In the genomic region with DNA sequence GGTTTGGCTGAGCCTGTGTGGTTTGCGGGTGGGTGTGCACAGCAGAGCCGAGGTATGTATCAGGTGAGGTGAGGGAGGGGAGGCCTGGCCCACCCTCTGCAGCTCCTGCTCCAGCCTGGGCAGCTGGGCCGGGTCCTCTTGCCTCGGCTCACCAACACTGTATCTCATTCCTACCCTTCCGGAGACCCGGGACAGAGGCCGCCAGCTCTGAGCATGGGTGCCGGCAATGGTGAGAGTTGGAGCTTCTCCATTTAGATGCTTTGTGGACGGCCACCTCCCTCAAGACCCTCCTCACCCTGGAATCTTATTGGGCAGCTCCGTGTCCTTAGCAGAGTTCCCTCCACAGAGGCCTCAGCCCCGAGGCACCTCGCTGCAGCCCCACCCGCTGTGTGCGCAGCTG, we compare ENCODE assay signal across 37 cellular contexts. TPM values are rescaled to one million over a fixed set of nuclear protein-coding genes. Genes with fewer than 3 reads are reported as not detected.
"Had no signal": no experiment of that assay in that cellular context is flagged by ENCODE, and none has a peak within 500 bp of the region (broad histone marks: within the 10 kb centered on the region; RNA-seq: fewer than 3 reads in every experiment).

No MANE protein-coding gene starts in this region.

- H3K36me3 ChIP-seq: adrenal gland, esophagus muscularis mucosa, gastroesophageal sphincter had no signal

- H3K4me3 ChIP-seq: adrenal gland, esophagus muscularis mucosa, gastroesophageal sphincter, heart right ventricle had no signal

- H3K9me3 Mint-ChIP-seq: activated CD4-positive, alpha-beta T cell treated with anti-CD3 and anti-CD28 coated beads, Interleukin-2, amount 10 ng/mL, durations not matched to agents 24 days and 14 days; activated CD8-positive, alpha-beta T cell treated with anti-CD3 and anti-CD28 coated beads for 36 hours; activated naive CD4-positive, alpha-beta T cell treated with anti-CD3 and anti-CD28 coated beads for 36 hours; activated naive CD4-positive, alpha-beta T cell treated with anti-CD3 and anti-CD28 coated beads, Interleukin-2, amount 50 U/mL, for 24 hours; activated naive CD8-positive, alpha-beta T cell treated with anti-CD3 and anti-CD28 coated beads for 36 hours; activated naive CD8-positive, alpha-beta T cell treated with anti-CD3 and anti-CD28 coated beads, Interleukin-2, amount 50 U/mL, for 24 hours; activated T-helper 1 cell treated with anti-CD3 and anti-CD28 coated beads, Interleukin-12 subunit alpha, Interleukin-12 subunit beta, Interleukin-2, Interleukin-4 antibody, amounts not matched to agents 30 ng/mL and 10 ng/mL and 1 ng/mL, durations not matched to agents 14 hours and 24 hours and 36 hours; activated T-helper 2 cell treated with anti-CD3 and anti-CD28 coated beads, Interferon-gamma antibody, Interleukin-2, Interleukin-4, amounts not matched to agents 10 μg/mL and 5 μg/mL and 100 μg/mL, durations not matched to agents 14 hours and 24 hours and 36 hours; central memory CD8-positive, alpha-beta T cell; effector memory CD8-positive, alpha-beta T cell; T-helper 2 cell treated with Interferon-gamma antibody and Interleukin-4, amounts not matched to agents 5 μg/mL and 100 μg/mL, for 36 hours had no signal

- H3K4me3 Mint-ChIP-seq: activated CD4-positive, alpha-beta T cell treated with anti-CD3 and anti-CD28 coated beads for 36 hours; activated CD4-positive, alpha-beta T cell treated with anti-CD3 and anti-CD28 coated beads, Interleukin-2, amount 10 ng/mL, durations not matched to agents 24 days and 14 days; activated CD8-positive, alpha-beta memory T cell treated with anti-CD3 and anti-CD28 coated beads, Interleukin-2, amount 10 ng/mL, durations not matched to agents 7 days and 5 days; activated CD8-positive, alpha-beta T cell treated with anti-CD3 and anti-CD28 coated beads for 36 hours; activated naive CD4-positive, alpha-beta T cell treated with anti-CD3 and anti-CD28 coated beads for 36 hours; activated naive CD4-positive, alpha-beta T cell treated with anti-CD3 and anti-CD28 coated beads, Interleukin-2, amount 50 U/mL, for 24 hours; activated naive CD8-positive, alpha-beta T cell treated with anti-CD3 and anti-CD28 coated beads for 36 hours; activated naive CD8-positive, alpha-beta T cell treated with anti-CD3 and anti-CD28 coated beads, Interleukin-2, amount 50 U/mL, for 24 hours; activated T-helper 1 cell treated with anti-CD3 and anti-CD28 coated beads, Interleukin-12 subunit alpha, Interleukin-12 subunit beta, Interleukin-2, Interleukin-4 antibody, amounts not matched to agents 30 ng/mL and 10 ng/mL and 1 ng/mL, durations not matched to agents 14 hours and 24 hours and 36 hours; brain; central memory CD8-positive, alpha-beta T cell; effector memory CD8-positive, alpha-beta T cell; T-helper 17 cell; T-helper 2 cell treated with Interferon-gamma antibody and Interleukin-4, amounts not matched to agents 5 μg/mL and 100 μg/mL, for 36 hours had no signal

- H3K27me3 Mint-ChIP-seq: activated CD4-positive, alpha-beta T cell treated with anti-CD3 and anti-CD28 coated beads, Interleukin-2, amount 10 ng/mL, durations not matched to agents 24 days and 14 days; activated CD8-positive, alpha-beta memory T cell treated with anti-CD3 and anti-CD28 coated beads, Interleukin-2, amount 10 ng/mL, durations not matched to agents 7 days and 5 days; activated CD8-positive, alpha-beta T cell treated with anti-CD3 and anti-CD28 coated beads for 36 hours; activated naive CD4-positive, alpha-beta T cell treated with anti-CD3 and anti-CD28 coated beads, Interleukin-2, amount 50 U/mL, for 24 hours; activated naive CD8-positive, alpha-beta T cell treated with anti-CD3 and anti-CD28 coated beads for 36 hours; activated naive CD8-positive, alpha-beta T cell treated with anti-CD3 and anti-CD28 coated beads, Interleukin-2, amount 50 U/mL, for 24 hours had no signal

- H3K9me3 ChIP-seq: adrenal gland, esophagus muscularis mucosa, gastroesophageal sphincter, heart right ventricle had no signal

- ATAC-seq: activated CD4-positive, alpha-beta T cell treated with anti-CD3 and anti-CD28 coated beads for 36 hours; activated CD8-positive, alpha-beta memory T cell treated with anti-CD3 and anti-CD28 coated beads, Interleukin-2, amount 10 ng/mL, durations not matched to agents 7 days and 5 days; activated CD8-positive, alpha-beta T cell treated with anti-CD3 and anti-CD28 coated beads for 36 hours; activated naive CD8-positive, alpha-beta T cell treated with anti-CD3 and anti-CD28 coated beads, Interleukin-2, amount 50 U/mL, for 24 hours; effector memory CD8-positive, alpha-beta T cell; foreskin keratinocyte; gastroesophageal sphincter; heart right ventricle; T-helper 17 cell had no signal

- H3K27me3 ChIP-seq: adrenal gland, esophagus muscularis mucosa, foreskin keratinocyte, gastroesophageal sphincter had no signal

- H3K4me1 Mint-ChIP-seq: activated CD4-positive, alpha-beta T cell treated with anti-CD3 and anti-CD28 coated beads for 36 hours; activated CD4-positive, alpha-beta T cell treated with anti-CD3 and anti-CD28 coated beads, Interleukin-2, amount 10 ng/mL, durations not matched to agents 24 days and 14 days; activated CD8-positive, alpha-beta memory T cell treated with anti-CD3 and anti-CD28 coated beads, Interleukin-2, amount 10 ng/mL, durations not matched to agents 7 days and 5 days; activated naive CD4-positive, alpha-beta T cell treated with anti-CD3 and anti-CD28 coated beads, Interleukin-2, amount 50 U/mL, for 24 hours; activated naive CD8-positive, alpha-beta T cell treated with anti-CD3 and anti-CD28 coated beads for 36 hours; activated naive CD8-positive, alpha-beta T cell treated with anti-CD3 and anti-CD28 coated beads, Interleukin-2, amount 50 U/mL, for 24 hours; central memory CD8-positive, alpha-beta T cell; T-helper 17 cell had no signal

- DNase-seq: activated CD4-positive, alpha-beta T cell treated with anti-CD3 and anti-CD28 coated beads for 36 hours; activated CD4-positive, alpha-beta T cell treated with anti-CD3 and anti-CD28 coated beads, Interleukin-2, amount 10 ng/mL, durations not matched to agents 24 days and 14 days; activated CD4-positive, alpha-beta T cell treated with anti-CD3 and anti-CD28 coated beads, Interleukin-2, amount 50 U/mL, for 4 hours; activated CD4-positive, CD25-positive, alpha-beta regulatory T cell; activated CD4-positive, CD25-positive, alpha-beta regulatory T cell treated with anti-CD3 and anti-CD28 coated beads, Interleukin-2, amount 50 U/mL, for 72 hours; activated CD8-positive, alpha-beta memory T cell treated with anti-CD3 and anti-CD28 coated beads, Interleukin-2, amount 10 ng/mL, durations not matched to agents 7 days and 5 days; activated CD8-positive, alpha-beta memory T cell treated with anti-CD3 and anti-CD28 coated beads, Interleukin-2, amount 50 U/mL, for 4 hours; activated CD8-positive, alpha-beta T cell treated with anti-CD3 and anti-CD28 coated beads for 36 hours; activated effector memory CD4-positive, alpha-beta T cell treated with anti-CD3 and anti-CD28 coated beads, Interleukin-2, amount 50 U/mL, for 16 hours; activated naive CD4-positive, alpha-beta T cell treated with anti-CD3 and anti-CD28 coated beads for 36 hours; activated naive CD8-positive, alpha-beta T cell treated with anti-CD3 and anti-CD28 coated beads for 36 hours; activated naive CD8-positive, alpha-beta T cell treated with anti-CD3 and anti-CD28 coated beads, Interleukin-2, amount 50 U/mL, for 24 hours; activated T-cell treated with anti-CD3 and anti-CD28 coated beads, Interleukin-2, amount 50 U/mL, for 1 hour; activated T-cell treated with anti-CD3 and anti-CD28 coated beads, Interleukin-2, amount 50 U/mL, for 48 hours; adrenal gland; amygdala; aorta; cortex of kidney; dermis blood vessel endothelial cell; effector CD4-positive, alpha-beta T cell; effector memory CD8-positive, alpha-beta T cell; erythroblast; foreskin keratinocyte; heart right ventricle; T-helper 1 cell; T-helper 17 cell had no signal

- H3K4me1 ChIP-seq: adrenal gland, foreskin keratinocyte, gastroesophageal sphincter had no signal

- H3K27ac ChIP-seq: adrenal gland, esophagus muscularis mucosa, foreskin keratinocyte, gastroesophageal sphincter had no signal

- H3K36me3 Mint-ChIP-seq: activated CD8-positive, alpha-beta memory T cell treated with anti-CD3 and anti-CD28 coated beads, Interleukin-2, amount 10 ng/mL, durations not matched to agents 7 days and 5 days; activated naive CD4-positive, alpha-beta T cell treated with anti-CD3 and anti-CD28 coated beads, Interleukin-2, amount 50 U/mL, for 24 hours; activated naive CD8-positive, alpha-beta T cell treated with anti-CD3 and anti-CD28 coated beads for 36 hours; brain had no signal

- H3K27ac Mint-ChIP-seq: activated CD4-positive, alpha-beta T cell treated with anti-CD3 and anti-CD28 coated beads for 36 hours; activated CD4-positive, alpha-beta T cell treated with anti-CD3 and anti-CD28 coated beads, Interleukin-2, amount 10 ng/mL, durations not matched to agents 24 days and 14 days; activated CD8-positive, alpha-beta memory T cell treated with anti-CD3 and anti-CD28 coated beads, Interleukin-2, amount 10 ng/mL, durations not matched to agents 7 days and 5 days; activated CD8-positive, alpha-beta T cell treated with anti-CD3 and anti-CD28 coated beads for 36 hours; activated naive CD4-positive, alpha-beta T cell treated with anti-CD3 and anti-CD28 coated beads for 36 hours; activated naive CD4-positive, alpha-beta T cell treated with anti-CD3 and anti-CD28 coated beads, Interleukin-2, amount 50 U/mL, for 24 hours; activated naive CD8-positive, alpha-beta T cell treated with anti-CD3 and anti-CD28 coated beads for 36 hours; activated naive CD8-positive, alpha-beta T cell treated with anti-CD3 and anti-CD28 coated beads, Interleukin-2, amount 50 U/mL, for 24 hours; activated T-helper 1 cell treated with anti-CD3 and anti-CD28 coated beads, Interleukin-12 subunit alpha, Interleukin-12 subunit beta, Interleukin-2, Interleukin-4 antibody, amounts not matched to agents 30 ng/mL and 10 ng/mL and 1 ng/mL, durations not matched to agents 14 hours and 24 hours and 36 hours; activated T-helper 2 cell treated with anti-CD3 and anti-CD28 coated beads, Interferon-gamma antibody, Interleukin-2, Interleukin-4, amounts not matched to agents 10 μg/mL and 5 μg/mL and 100 μg/mL, durations not matched to agents 14 hours and 24 hours and 36 hours; brain; effector memory CD8-positive, alpha-beta T cell; T-helper 17 cell; T-helper 2 cell treated with Interferon-gamma antibody and Interleukin-4, amounts not matched to agents 5 μg/mL and 100 μg/mL, for 36 hours had no signal

- FAIRE-seq: bronchial epithelial cell, colon had no signal

RNA-seq across cellular contexts. Expression of a gene that starts 55.7 kb away (rescaled TPM):
- total RNA-seq: activated CD4-positive, alpha-beta T cell treated with anti-CD3 and anti-CD28 coated beads for 36 hours; activated CD4-positive, alpha-beta T cell treated with anti-CD3 and anti-CD28 coated beads, Interleukin-2, amount 10 ng/mL, durations not matched to agents 24 days and 14 days; activated CD8-positive, alpha-beta memory T cell treated with anti-CD3 and anti-CD28 coated beads for 36 hours; activated CD8-positive, alpha-beta memory T cell treated with anti-CD3 and anti-CD28 coated beads, Interleukin-2, amount 10 ng/mL, durations not matched to agents 7 days and 5 days; activated CD8-positive, alpha-beta T cell treated with anti-CD3 and anti-CD28 coated beads for 36 hours; activated naive CD4-positive, alpha-beta T cell treated with anti-CD3 and anti-CD28 coated beads for 36 hours; activated naive CD8-positive, alpha-beta T cell treated with anti-CD3 and anti-CD28 coated beads for 36 hours; activated T-helper 1 cell treated with anti-CD3 and anti-CD28 coated beads, Interleukin-12 subunit alpha, Interleukin-12 subunit beta, Interleukin-2, Interleukin-4 antibody, amounts not matched to agents 30 ng/mL and 10 ng/mL and 1 ng/mL, durations not matched to agents 14 hours and 24 hours and 36 hours; activated T-helper 2 cell treated with anti-CD3 and anti-CD28 coated beads, Interferon-gamma antibody, Interleukin-2, Interleukin-4, amounts not matched to agents 10 μg/mL and 5 μg/mL and 100 μg/mL, durations not matched to agents 14 hours and 24 hours and 36 hours had no signal
